Comparison of ENCODE assay signal across 16 cellular contexts in the genomic region with DNA sequence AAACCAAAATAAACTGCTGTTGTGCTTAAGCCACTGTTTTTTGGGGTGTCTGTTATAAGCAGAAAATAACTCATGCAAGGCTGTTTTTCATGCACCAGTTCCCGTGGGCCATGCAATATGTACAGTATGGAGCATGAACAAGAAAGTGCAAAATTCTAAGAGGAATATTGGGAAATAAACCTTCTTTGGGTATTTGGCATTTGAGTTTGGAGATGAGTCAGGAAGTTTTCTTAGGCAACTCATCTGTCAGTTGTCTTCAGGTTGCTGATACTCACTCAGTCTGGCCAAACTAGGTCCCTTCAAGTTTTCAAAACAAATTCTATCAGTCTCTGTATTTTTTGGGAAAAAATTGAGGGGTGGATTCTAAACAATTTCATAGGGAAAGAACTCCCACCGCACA.
"Had no signal": no experiment of that assay in that cellular context is flagged by ENCODE, and none has a peak within 500 bp of the region (broad histone marks: within the 10 kb centered on the region; RNA-seq: fewer than 3 reads in every experiment).

No MANE protein-coding gene starts in this region.

- H3K27ac ChIP-seq: neutrophil, prostate gland, right lobe of liver, spleen, tibial artery, vagina had no signal

- DNase-seq: activated effector memory CD4-positive, alpha-beta T cell treated with anti-CD3 and anti-CD28 coated beads, Interleukin-2, amount 50 U/mL, for 16 hours; activated T-cell treated with anti-CD3 and anti-CD28 coated beads, Interleukin-2, amount 50 U/mL, for 24 hours; anterior cingulate cortex; immature natural killer cell; left colon; naive B cell; right lobe of liver; spleen; stimulated activated CD4-positive, alpha-beta T cell treated with anti-CD3 and anti-CD28 coated beads, Interleukin-1b, Interleukin-23, amount 100 ng/mL, for 48 hours; tibial artery had no signal

- H3K4me3 ChIP-seq: lung, prostate gland, right lobe of liver, spleen, tibial artery, vagina had no signal

- H3K4me1 Mint-ChIP-seq: stimulated activated memory B cell treated with anti-CD40 and anti-IgM and Interleukin-4, amounts not matched to agents 10 μg/mL and 1 μg/mL and 100 μg/mL, for 72 hours had no signal

- H3K36me3 ChIP-seq: neutrophil, prostate gland, right lobe of liver, spleen, tibial artery, vagina had no signal

- H3K27ac Mint-ChIP-seq: activated naive CD8-positive, alpha-beta T cell; activated T-cell treated with anti-CD3 and anti-CD28 coated beads, Interleukin-2, amount 50 U/mL, for 24 hours; naive B cell; stimulated activated memory B cell treated with anti-CD40 and anti-IgM and Interleukin-4, amounts not matched to agents 10 μg/mL and 1 μg/mL and 100 μg/mL, for 72 hours had no signal

- H3K36me3 Mint-ChIP-seq: activated naive CD8-positive, alpha-beta T cell; immature natural killer cell; naive B cell; stimulated activated memory B cell treated with anti-CD40 and anti-IgM and Interleukin-4, amounts not matched to agents 10 μg/mL and 1 μg/mL and 100 μg/mL, for 72 hours had no signal

- H3K4me3 Mint-ChIP-seq: activated naive CD8-positive, alpha-beta T cell; activated T-cell treated with anti-CD3 and anti-CD28 coated beads, Interleukin-2, amount 50 U/mL, for 24 hours; immature natural killer cell; naive B cell; stimulated activated memory B cell treated with anti-CD40 and anti-IgM and Interleukin-4, amounts not matched to agents 10 μg/mL and 1 μg/mL and 100 μg/mL, for 72 hours had no signal

- H3K27me3 ChIP-seq: right lobe of liver, spleen, tibial artery, vagina had no signal

- H3K4me1 ChIP-seq: prostate gland had no signal

- H3K9me3 Mint-ChIP-seq: activated T-cell treated with anti-CD3 and anti-CD28 coated beads, Interleukin-2, amount 50 U/mL, for 24 hours; immature natural killer cell; naive B cell; stimulated activated memory B cell treated with anti-CD40 and anti-IgM and Interleukin-4, amounts not matched to agents 10 μg/mL and 1 μg/mL and 100 μg/mL, for 72 hours had no signal

- H3K9me3 ChIP-seq: neutrophil, prostate gland, right lobe of liver, spleen, tibial artery, vagina had no signal
